In the genomic region with DNA sequence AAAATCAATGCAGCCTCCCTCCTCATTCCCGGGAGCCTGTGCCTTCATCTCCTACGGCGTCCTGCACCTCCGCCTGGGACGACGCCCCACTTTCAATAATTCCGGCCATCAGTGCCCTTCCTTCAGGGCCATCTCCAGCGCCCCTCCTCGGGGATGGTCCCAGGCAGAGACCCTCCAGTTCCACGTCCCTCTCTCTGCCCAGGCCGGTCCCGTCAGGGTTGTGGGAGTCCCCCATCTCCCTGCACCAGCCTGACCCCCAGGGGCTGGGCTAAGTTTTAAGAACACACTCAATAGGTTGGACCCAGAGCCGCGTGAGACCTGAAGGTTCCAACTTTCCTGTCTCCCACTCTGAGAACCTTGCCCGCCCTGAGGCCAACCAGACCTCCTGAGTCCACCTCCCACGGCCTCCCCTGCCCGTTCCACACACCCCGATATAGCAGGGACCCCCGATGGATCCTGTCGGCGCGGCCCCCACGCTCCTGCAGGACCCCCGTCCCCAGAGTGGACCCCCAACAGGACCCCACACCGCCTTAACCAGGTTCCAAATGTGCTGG, we compare ENCODE assay signal across 6 cellular contexts. TPM values are rescaled to one million over a fixed set of nuclear protein-coding genes. Genes with fewer than 3 reads are reported as not detected.
DNase-seq lines count a peak whose midpoint lies in the region; ATAC-seq and TF ChIP-seq lines count a peak whose summit lies in the region.

No MANE protein-coding gene starts in this region.

- H3K4me1 ChIP-seq in cardiac muscle cell (ENCODE audit: low read depth): peaks cover 20% of the 10 kb centered on the region

- TF ChIP-seq CTCF in cardiac muscle cell (IDR thresholded peaks at IDR 0.05; ENCODE audit: low read depth, low read length): no peak

- peaks cover 25% of the 10 kb centered on the region for H3K4me1 Mint-ChIP-seq in activated T-cell treated with anti-CD3 and anti-CD28 coated beads, Interleukin-2, amount 50 U/mL, for 4 hours (ENCODE audit: low read depth)

- H3K36me3 Mint-ChIP-seq in activated T-cell treated with anti-CD3 and anti-CD28 coated beads, Interleukin-2, amount 50 U/mL, for 4 hours (ENCODE audit: insufficient read depth): no peaks in the 10 kb centered on the region

- H3K27me3 Mint-ChIP-seq in activated T-cell treated with anti-CD3 and anti-CD28 coated beads, Interleukin-2, amount 50 U/mL, for 4 hours (ENCODE audit: low read depth): no peaks in the 10 kb centered on the region

- ATAC-seq in activated T-cell treated with anti-CD3 and anti-CD28 coated beads, Interleukin-2, amount 50 U/mL, for 4 hours: no peak
- no peak for ATAC-seq in GM21737 (IDR thresholded peaks at IDR 0.05; ENCODE audit: unreplicated experiment)

- H3K36me3 ChIP-seq in cardiac muscle cell: no peaks in the 10 kb centered on the region

- H3K27ac ChIP-seq in cardiac muscle cell: peak overlapping the region; percentile 5
- H3K27ac ChIP-seq in substantia nigra (ENCODE audit: low read depth, low read length, poor library complexity, severe bottlenecking): peak overlapping the region; percentile 72

- no peaks in the 10 kb centered on the region for H3K9me3 Mint-ChIP-seq in activated T-cell treated with anti-CD3 and anti-CD28 coated beads, Interleukin-2, amount 50 U/mL, for 4 hours

- no peak for DNase-seq in activated T-cell treated with anti-CD3 and anti-CD28 coated beads, Interleukin-2, amount 50 U/mL, for 4 hours
- DNase-seq in activated T-cell treated with anti-CD3 and anti-CD28 coated beads for 4 hours (no peak), cardiac muscle cell (ENCODE audit: low read depth in 1 of 2, low spot score in 1 of 2) (peak; percentile 25 to 39), substantia nigra (lab: John Stamatoyannopoulos, UW) (peak in 4 of 49 donors; percentile 21 to 31 (median 26)), ecto neural progenitor cell (ENCODE audit: low spot score) (no peak)

- no peaks in the 10 kb centered on the region for H3K9me3 ChIP-seq in cardiac muscle cell (ENCODE audit: low read depth)

- peak overlapping the region; percentile 53 for H3K4me3 ChIP-seq in cardiac muscle cell

- peak overlapping the region; percentile 90 for H3K4me3 Mint-ChIP-seq in activated T-cell treated with anti-CD3 and anti-CD28 coated beads, Interleukin-2, amount 50 U/mL, for 4 hours

- peaks cover 3% of the 10 kb centered on the region for H3K27me3 ChIP-seq in cardiac muscle cell

RNA-seq across cellular contexts. Expression of gene TMEM161A, which starts 0.6 kb away (rescaled TPM):
- total RNA-seq in activated T-cell treated with anti-CD3 and anti-CD28 coated beads, Interleukin-2, amount 50 U/mL, for 4 hours: 10 to 100 TPM; 42.3 to 43.2 (median 43.1) TPM
- total RNA-seq in cardiac muscle cell: 83.9 and 136 TPM in 2 replicates
- polyA plus RNA-seq in cardiac muscle cell: 121 and 157 TPM in 2 replicates

RNA-seq across cellular contexts. Expression of gene MEF2B, which starts 32.4 kb away (rescaled TPM):
- 1 to 10 TPM; 2.2 to 3.7 (median 2.3) TPM for total RNA-seq in activated T-cell treated with anti-CD3 and anti-CD28 coated beads, Interleukin-2, amount 50 U/mL, for 4 hours
- 0.18 TPM in 1 of 2 replicates, not detected in the other for total RNA-seq in cardiac muscle cell
- 1.2 and 1.7 TPM in 2 replicates for polyA plus RNA-seq in cardiac muscle cell

RNA-seq across cellular contexts. Expression of gene BORCS8, which starts 54.3 kb away (rescaled TPM):
- total RNA-seq in activated T-cell treated with anti-CD3 and anti-CD28 coated beads, Interleukin-2, amount 50 U/mL, for 4 hours: 10 to 100 TPM; 38.0 to 43.1 (median 38.6) TPM
- 24.7 and 28.7 TPM in 2 replicates for total RNA-seq in cardiac muscle cell
- 29.1 and 38.0 TPM in 2 replicates for polyA plus RNA-seq in cardiac muscle cell

RNA-seq across cellular contexts. Expression of gene RFXANK, which starts 54.4 kb away (rescaled TPM):
- total RNA-seq in activated T-cell treated with anti-CD3 and anti-CD28 coated beads, Interleukin-2, amount 50 U/mL, for 4 hours: 100 to 1,000 TPM; 110 to 120 (median 118) TPM
- total RNA-seq in cardiac muscle cell: 88.8 and 117 TPM in 2 replicates
- 130 and 156 TPM in 2 replicates for polyA plus RNA-seq in cardiac muscle cell

Comparison
In these comparisons a context has a peak if more than half of its experiments do, and no peak if none do; other contexts are left out.
1. DNase-seq: peak in cardiac muscle cell (2 of 2); none in activated T-cell treated with anti-CD3 and anti-CD28 coated beads, Interleukin-2, amount 50 U/mL, for 4 hours (single experiment), activated T-cell treated with anti-CD3 and anti-CD28 coated beads for 4 hours (single experiment) and ecto neural progenitor cell (single experiment).